In genomic region chr4:140943887-140944515, GRCh38 we compare ENCODE assay signal across 17 cellular contexts.
DNase-seq lines count a peak whose midpoint lies in the region; ATAC-seq and TF ChIP-seq lines count a peak whose summit lies in the region.
"Had no signal": no experiment of that assay in that cellular context is flagged by ENCODE, and none has a peak within 500 bp of the region (broad histone marks: within the 10 kb centered on the region; RNA-seq: fewer than 3 reads in every experiment).

No MANE protein-coding gene starts in this region.

- peak; percentile 39 for ATAC-seq in stimulated activated memory B cell treated with anti-CD40 and anti-IgM and Interleukin-4, amounts not matched to agents 10 μg/mL and 1 μg/mL and 100 μg/mL, for 72 hours
- no peak for ATAC-seq in activated CD4-positive, alpha-beta T cell treated with anti-CD3 and anti-CD28 coated beads for 36 hours
- ATAC-seq in GM19351 (IDR thresholded peaks at IDR 0.05; ENCODE audit: unreplicated experiment) (no peak), omental fat pad (ENCODE audit: low FRiP score) (no peak)

- TF ChIP-seq CTCF in fibroblast of villous mesenchyme (IDR thresholded peaks at IDR 0.05; ENCODE audit: insufficient read depth, low read depth, low read length) (no peak), glutamatergic neuron (IDR thresholded peaks at IDR 0.05; ENCODE audit: partially characterized antibody, unreplicated experiment) (no peak), omental fat pad (IDR thresholded peaks at IDR 0.05) (no peak)

- CTCF ChIA-PET in activated CD4-positive, alpha-beta T cell treated with anti-CD3 and anti-CD28 coated beads for 36 hours (lab: Charles Lee) = no interaction called here

- POLR2A ChIA-PET in activated CD4-positive, alpha-beta T cell treated with anti-CD3 and anti-CD28 coated beads for 36 hours (lab: Charles Lee) = no interaction called here

- no peaks in the 10 kb centered on the region for H3K9me3 Mint-ChIP-seq in stimulated activated memory B cell treated with anti-CD40 and anti-IgM and Interleukin-4, amounts not matched to agents 10 μg/mL and 1 μg/mL and 100 μg/mL, for 72 hours
- H3K9me3 Mint-ChIP-seq in activated CD4-positive, alpha-beta T cell treated with anti-CD3 and anti-CD28 coated beads for 36 hours (ENCODE audit: low read depth) = no peaks in the 10 kb centered on the region
- no peaks in the 10 kb centered on the region for H3K9me3 Mint-ChIP-seq in glutamatergic neuron (ENCODE audit: unreplicated experiment)
- H3K9me3 Mint-ChIP-seq: activated CD4-positive, alpha-beta T cell treated with anti-CD3 and anti-CD28 coated beads, Interleukin-2, amount 10 ng/mL, durations not matched to agents 7 days and 5 days had no signal

- no peaks in the 10 kb centered on the region for H3K4me1 Mint-ChIP-seq in stimulated activated memory B cell treated with anti-CD40 and anti-IgM and Interleukin-4, amounts not matched to agents 10 μg/mL and 1 μg/mL and 100 μg/mL, for 72 hours
- H3K4me1 Mint-ChIP-seq in activated CD4-positive, alpha-beta T cell treated with anti-CD3 and anti-CD28 coated beads for 36 hours = no peaks in the 10 kb centered on the region
- H3K4me1 Mint-ChIP-seq in glutamatergic neuron (ENCODE audit: low read depth, unreplicated experiment) = no peaks in the 10 kb centered on the region
- H3K4me1 Mint-ChIP-seq: activated CD4-positive, alpha-beta T cell treated with anti-CD3 and anti-CD28 coated beads, Interleukin-2, amount 10 ng/mL, durations not matched to agents 7 days and 5 days had no signal

- no peak overlapping the region for H3K4me3 Mint-ChIP-seq in stimulated activated memory B cell treated with anti-CD40 and anti-IgM and Interleukin-4, amounts not matched to agents 10 μg/mL and 1 μg/mL and 100 μg/mL, for 72 hours
- H3K4me3 Mint-ChIP-seq in activated CD4-positive, alpha-beta T cell treated with anti-CD3 and anti-CD28 coated beads for 36 hours = no peak overlapping the region
- no peak overlapping the region for H3K4me3 Mint-ChIP-seq in glutamatergic neuron (ENCODE audit: unreplicated experiment)
- H3K4me3 Mint-ChIP-seq: activated CD4-positive, alpha-beta T cell treated with anti-CD3 and anti-CD28 coated beads, Interleukin-2, amount 10 ng/mL, durations not matched to agents 7 days and 5 days had no signal

- peaks cover 12% of the 10 kb centered on the region for H3K27me3 Mint-ChIP-seq in stimulated activated memory B cell treated with anti-CD40 and anti-IgM and Interleukin-4, amounts not matched to agents 10 μg/mL and 1 μg/mL and 100 μg/mL, for 72 hours
- peaks cover 3% of the 10 kb centered on the region for H3K27me3 Mint-ChIP-seq in activated CD4-positive, alpha-beta T cell treated with anti-CD3 and anti-CD28 coated beads for 36 hours
- H3K27me3 Mint-ChIP-seq in glutamatergic neuron (ENCODE audit: unreplicated experiment) = no peaks in the 10 kb centered on the region

- no peak overlapping the region for H3K4me3 ChIP-seq in fibroblast of villous mesenchyme (ENCODE audit: low read depth, low read length)
- H3K4me3 ChIP-seq: BLaER1 treated with 17β-estradiol and CSF1 and Interleukin-3, amounts not matched to agents 10 nM and 100 nM; smooth muscle cell; testis had no signal

- DNase-seq in HCEC 1CT (peak; percentile 15), amniotic epithelial cell (ENCODE audit: low read depth) (peak; percentile 67), fibroblast of villous mesenchyme (ENCODE audit: low read depth) (peak; percentile 22), glutamatergic neuron (no peak), omental fat pad (ENCODE audit: low spot score) (no peak)
- DNase-seq in activated CD4-positive, alpha-beta T cell treated with anti-CD3 and anti-CD28 coated beads for 36 hours = no peak
- DNase-seq: activated CD4-positive, alpha-beta T cell treated with anti-CD3 and anti-CD28 coated beads, Interleukin-2, amount 10 ng/mL, durations not matched to agents 7 days and 5 days; activated CD8-positive, alpha-beta memory T cell treated with anti-CD3 and anti-CD28 coated beads, Interleukin-2, amount 50 U/mL, for 48 hours; aorta; cortex of kidney; NCI-H1694; stimulated activated CD4-positive, alpha-beta T cell treated with anti-CD3 and anti-CD28 coated beads, Interleukin-4, amount 100 ng/mL, for 4 hours; testis had no signal

- intact Hi-C loops in activated CD4-positive, alpha-beta T cell treated with anti-CD3 and anti-CD28 coated beads for 36 hours (cut with DNase I, micrococcal nuclease) = no loop called here

- H3K27ac Mint-ChIP-seq in stimulated activated memory B cell treated with anti-CD40 and anti-IgM and Interleukin-4, amounts not matched to agents 10 μg/mL and 1 μg/mL and 100 μg/mL, for 72 hours = no peak overlapping the region
- H3K27ac Mint-ChIP-seq in activated CD4-positive, alpha-beta T cell treated with anti-CD3 and anti-CD28 coated beads for 36 hours = no peak overlapping the region
- H3K27ac Mint-ChIP-seq in glutamatergic neuron (ENCODE audit: unreplicated experiment) = no peak overlapping the region
- H3K27ac Mint-ChIP-seq: activated CD4-positive, alpha-beta T cell treated with anti-CD3 and anti-CD28 coated beads, Interleukin-2, amount 10 ng/mL, durations not matched to agents 7 days and 5 days had no signal

- no peaks in the 10 kb centered on the region for H3K36me3 Mint-ChIP-seq in stimulated activated memory B cell treated with anti-CD40 and anti-IgM and Interleukin-4, amounts not matched to agents 10 μg/mL and 1 μg/mL and 100 μg/mL, for 72 hours
- H3K36me3 Mint-ChIP-seq in activated CD4-positive, alpha-beta T cell treated with anti-CD3 and anti-CD28 coated beads for 36 hours (ENCODE audit: low read depth) = no peaks in the 10 kb centered on the region
- H3K36me3 Mint-ChIP-seq in glutamatergic neuron (ENCODE audit: unreplicated experiment) = no peaks in the 10 kb centered on the region

Comparison
In these comparisons a context has a peak if more than half of its experiments do, and no peak if none do; other contexts are left out.
1. DNase-seq: peak in HCEC 1CT (single experiment), amniotic epithelial cell (single experiment) and fibroblast of villous mesenchyme (single experiment); none in activated CD4-positive, alpha-beta T cell treated with anti-CD3 and anti-CD28 coated beads for 36 hours (single experiment), glutamatergic neuron (single experiment) and omental fat pad (single experiment).